1 cellular context compared by ENCODE assay signal in genomic region chr9:92484563-92484962, GRCh38.
TF ChIP-seq lines count a peak whose summit lies in the region.

No MANE protein-coding gene starts in this region.

TF ChIP-seq in HepG2, 621 proteins besides CTCF, POLR2A, EP300 and RAD21:
- no peak for TF ChIP-seq EZH2 (conservative IDR thresholded peaks at IDR 0.05; ENCODE audit: low read depth, low read length)
- TF ChIP-seq ELF1 (CRISPR knock-in tag; IDR thresholded peaks at IDR 0.05), result no peak
- TF ChIP-seq TERF1 (CRISPR knock-in tag; IDR thresholded peaks at IDR 0.05), result no peak
- TF ChIP-seq SMAD9 (CRISPR knock-in tag; IDR thresholded peaks at IDR 0.05), result no peak
- TF ChIP-seq ZNF564 (CRISPR knock-in tag; IDR thresholded peaks at IDR 0.05), result no peak
- TF ChIP-seq ZHX1 (CRISPR knock-in tag; IDR thresholded peaks at IDR 0.05; ENCODE audit: low read depth), result no peak
- no peak for TF ChIP-seq THRA (CRISPR knock-in tag; IDR thresholded peaks at IDR 0.05; ENCODE audit: borderline replicate concordance)
- TF ChIP-seq TAF1 (CRISPR knock-in tag; IDR thresholded peaks at IDR 0.05), result no peak
- TF ChIP-seq PRMT3 (CRISPR knock-in tag; IDR thresholded peaks at IDR 0.05; ENCODE audit: borderline replicate concordance, low read depth), result no peak
- TF ChIP-seq ZNF224 (CRISPR knock-in tag; IDR thresholded peaks at IDR 0.05), result no peak
- TF ChIP-seq AKAP8 (CRISPR knock-in tag; IDR thresholded peaks at IDR 0.05), result no peak
- no peak for TF ChIP-seq ZNF580 (CRISPR knock-in tag; IDR thresholded peaks at IDR 0.05; ENCODE audit: borderline replicate concordance, low read depth)
- no peak for TF ChIP-seq ZNF670 (CRISPR knock-in tag; IDR thresholded peaks at IDR 0.05; ENCODE audit: borderline replicate concordance)
- TF ChIP-seq TBP (CRISPR knock-in tag; IDR thresholded peaks at IDR 0.05), result no peak
- TF ChIP-seq CCAR2 (optimal IDR thresholded peaks at IDR 0.05; ENCODE audit: low read depth, low read length), result no peak
- TF ChIP-seq AGO2 (optimal IDR thresholded peaks at IDR 0.05; ENCODE audit: low read depth, low read length), result no peak
- TF ChIP-seq SSRP1 (CRISPR knock-in tag; IDR thresholded peaks at IDR 0.05), result no peak
- TF ChIP-seq TEF (CRISPR knock-in tag; IDR thresholded peaks at IDR 0.05), result no peak
